ENCODE assay signal across 23 cellular contexts in genomic region chr5:9212605-9213004, GRCh38.
A peak's percentile ranks its signal among the peaks of the same experiment; 100 is the strongest.
DNase-seq lines count a peak whose midpoint lies in the region; ATAC-seq, FAIRE-seq and TF ChIP-seq lines count a peak whose summit lies in the region.
"Had no signal": no experiment of that assay in that cellular context is flagged by ENCODE, and none has a peak within 500 bp of the region (broad histone marks: within the 10 kb centered on the region; RNA-seq: fewer than 3 reads in every experiment).

No MANE protein-coding gene starts in this region.

- in situ Hi-C loops in mammary epithelial cell (cut with MboI; ENCODE audit: low sequenced_read_pairs in 2 of 2) = no loop called here

- H3K4me1 ChIP-seq in mammary epithelial cell (ENCODE audit: insufficient read depth, low read length) = peaks cover 22% of the 10 kb centered on the region
- H3K4me1 ChIP-seq in breast epithelium = no peaks in the 10 kb centered on the region
- peaks cover 5% of the 10 kb centered on the region for H3K4me1 ChIP-seq in RWPE2 (ENCODE audit: insufficient read depth, poor library complexity, severe bottlenecking)
- H3K4me1 ChIP-seq in kidney (ENCODE audit: control insufficient read depth in 1 of 2, insufficient read depth in 1 of 2, low read depth in 1 of 2, low read length in 2 of 2) = no peaks in the 10 kb centered on the region
- H3K4me1 ChIP-seq: BLaER1 had no signal

- H3K27me3 ChIP-seq in mammary epithelial cell (ENCODE audit: insufficient read depth, low read length) (no peaks in the 10 kb centered on the region), breast epithelium (no peaks in the 10 kb centered on the region), RWPE2 (ENCODE audit: insufficient read depth, poor library complexity, severe bottlenecking) (no peaks in the 10 kb centered on the region)
- H3K27me3 ChIP-seq: BLaER1 had no signal

- H3K79me2 ChIP-seq in mammary epithelial cell (ENCODE audit: insufficient read depth, low read length) = no peaks in the 10 kb centered on the region

- H3K9me3 ChIP-seq in mammary epithelial cell (replicated peaks; ENCODE audit: insufficient read depth, low read length) (no peaks in the 10 kb centered on the region), breast epithelium (no peaks in the 10 kb centered on the region), RWPE2 (ENCODE audit: severe bottlenecking) (no peaks in the 10 kb centered on the region), kidney (ENCODE audit: control insufficient read depth in 1 of 2, low read length in 2 of 2) (no peaks in the 10 kb centered on the region)
- H3K9me3 ChIP-seq: BLaER1, SK-N-SH had no signal

- H3K9ac ChIP-seq in mammary epithelial cell (ENCODE audit: insufficient read depth, low read length) (no peak overlapping the region), kidney (ENCODE audit: low read length in 2 of 2) (no peak overlapping the region)
- H3K9ac ChIP-seq: BLaER1, SK-N-SH had no signal

- no TSS peak for BruUV-seq in mammary epithelial cell (replicated peaks; lab: Mats Ljungman, UMichigan)

- ATAC-seq in RWPE2 (ENCODE audit: low read depth) = peak; percentile 79
- ATAC-seq: HCT116, K562 had no signal

- WGBS in mammary epithelial cell (ENCODE audit: low coverage, missing lambda C conversion rate) = 83% methylated on average over 1 of the region's 1 CpG

- no peaks in the 10 kb centered on the region for H4K20me1 ChIP-seq in mammary epithelial cell (ENCODE audit: insufficient read depth, low read length)
- H4K20me1 ChIP-seq: BLaER1 had no signal

- no peak overlapping the region for H3K4me2 ChIP-seq in mammary epithelial cell (ENCODE audit: insufficient read depth, low read depth, low read length)
- H3K4me2 ChIP-seq: BLaER1, SK-N-SH had no signal

- H3K4me3 ChIP-seq in mammary epithelial cell (replicated peaks in 1 of 3; ENCODE audit: insufficient read depth in 1 of 3, low read depth in 2 of 3, low read length in 3 of 3) = no peak overlapping the region
- no peak overlapping the region for H3K4me3 ChIP-seq in breast epithelium
- no peak overlapping the region for H3K4me3 ChIP-seq in RWPE2 (ENCODE audit: severe bottlenecking)
- no peak overlapping the region for H3K4me3 ChIP-seq in foreskin fibroblast (ENCODE audit: low read depth in 1 of 2, low read length in 2 of 2)
- H3K4me3 ChIP-seq in kidney (ENCODE audit: low read length in 2 of 2) = no peak overlapping the region
- H3K4me3 ChIP-seq: BLaER1, K562 had no signal

- no peak overlapping the region for H3K27ac ChIP-seq in mammary epithelial cell (ENCODE audit: insufficient read depth, low read depth, low read length)
- no peak overlapping the region for H3K27ac ChIP-seq in breast epithelium
- H3K27ac ChIP-seq in RWPE2 (ENCODE audit: poor library complexity, severe bottlenecking) = no peak overlapping the region
- no peak overlapping the region for H3K27ac ChIP-seq in kidney (ENCODE audit: low read depth in 2 of 2, low read length in 2 of 2)
- H3K27ac ChIP-seq: 22Rv1, BLaER1 had no signal

- TF ChIP-seq POLR2A in breast epithelium (IDR thresholded peaks at IDR 0.05) = no peak

- dilution Hi-C loops in mammary epithelial cell (cut with HindIII; ENCODE audit: low sequenced_read_pairs) = no loop called here

- H2AFZ ChIP-seq in mammary epithelial cell (ENCODE audit: low read depth, low read length) = no peak overlapping the region

- FAIRE-seq in kidney (lab: Jason Lieb, UNC) = no peak
- FAIRE-seq in D721Med (lab: Jason Lieb, UNC) = no peak
- FAIRE-seq: G401.6, K562 had no signal

- TF ChIP-seq CTCF in mammary epithelial cell (conservative IDR thresholded peaks at IDR 0.05 in 1 of 2, IDR thresholded peaks at IDR 0.05 in 1 of 2; ENCODE audit: extremely low read depth in 1 of 2, insufficient read depth in 1 of 2, low read depth in 1 of 2, low read length in 2 of 2) (no peak), breast epithelium (IDR thresholded peaks at IDR 0.05) (no peak), RWPE2 (IDR thresholded peaks at IDR 0.05; ENCODE audit: poor library complexity, severe bottlenecking) (no peak), foreskin fibroblast (IDR thresholded peaks at IDR 0.05; ENCODE audit: low read depth, low read length) (no peak), kidney (IDR thresholded peaks at IDR 0.05; ENCODE audit: borderline replicate concordance, extremely low read depth, insufficient read depth) (no peak), D721Med (IDR thresholded peaks at IDR 0.05; ENCODE audit: insufficient read depth, missing control alignments) (no peak)

- intact Hi-C loops in mammary epithelial cell (cut with micrococcal nuclease) (no loop called here), breast epithelium (cut with DNase I; ENCODE audit: low total_unique reads) (no loop called here), kidney (cut with DNase I) (no loop called here)

- DNase-seq in mammary epithelial cell (peak; percentile 17), breast epithelium (ENCODE audit: low spot score in 2 of 2) (no peak), RWPE2 (ENCODE audit: low spot score) (no peak), foreskin fibroblast (peak; percentile 37 to 70), DMS53 (lab: John Stamatoyannopoulos, UW) (no peak), kidney (no peak), D721Med (ENCODE audit: insufficient read length, low spot score) (no peak), hippocampal formation (lab: John Stamatoyannopoulos, UW) (no peak)
- DNase-seq: Calu3; CD4-positive, alpha-beta memory T cell; DMS79; NCI-H1105 treated with DMSO at 0.1 percent for 48 hours; NCI-H1694 treated with DMSO at 0.1 percent for 48 hours; NCI-H2107; NCI-H510A treated with DMSO at 0.1 percent for 48 hours; OCI-M1; SHP77 treated with DMSO at 0.1 percent for 48 hours; SK-N-SH had no signal

- H3K36me3 ChIP-seq in mammary epithelial cell (ENCODE audit: insufficient read depth, low read length) (no peaks in the 10 kb centered on the region), breast epithelium (no peaks in the 10 kb centered on the region), RWPE2 (ENCODE audit: low read depth) (no peaks in the 10 kb centered on the region), kidney (ENCODE audit: control insufficient read depth in 1 of 2, insufficient read depth in 2 of 2, low read length in 2 of 2) (no peaks in the 10 kb centered on the region)
- H3K36me3 ChIP-seq: BLaER1 had no signal

- CTCF ChIA-PET in mammary epithelial cell (lab: Charles Lee; ENCODE audit: low non-redundant PET) = no interaction called here

Comparison
In these comparisons a context has a peak if more than half of its experiments do, and no peak if none do; other contexts are left out.
1. DNase-seq: peak in mammary epithelial cell (single experiment) and foreskin fibroblast (2 of 2); none in breast epithelium (0 of 2), RWPE2 (single experiment), DMS53 (single experiment), kidney (single experiment), D721Med (single experiment) and hippocampal formation (0 of 2).